8 cellular contexts compared by ENCODE assay signal in genomic region chr11:3423138-3423715, GRCh38. TPM values are rescaled to one million over a fixed set of nuclear protein-coding genes. Genes with fewer than 3 reads are reported as not detected.
DNase-seq lines count a peak whose midpoint lies in the region; ATAC-seq and TF ChIP-seq lines count a peak whose summit lies in the region.
"Not testable (repeated sequence)": the region's sequence is repeated elsewhere in the genome, so short reads cannot be mapped to it uniquely, and the experiment has no call there.

No MANE protein-coding gene starts in this region.

- H3K4me3 ChIP-seq in BLaER1 (peak overlapping the region; percentile 74), GM23338 (peak overlapping the region; percentile 58), hepatocyte (peak overlapping the region; percentile 23), stomach smooth muscle (ENCODE audit: low read length in 2 of 2) (peak overlapping the region; percentile 62 to 75)

- H3K27me3 ChIP-seq in BLaER1; GM23338 (ENCODE audit: insufficient read depth); hepatocyte; stomach smooth muscle (ENCODE audit: control insufficient read depth in 1 of 2, insufficient read depth in 2 of 2, low read length in 2 of 2): not testable (repeated sequence)

- not testable (repeated sequence) for H3K9me3 Mint-ChIP-seq in GM23338; activated CD4-positive, alpha-beta T cell treated with anti-CD3 and anti-CD28 coated beads, Interleukin-2, amount 10 ng/mL, durations not matched to agents 7 days and 5 days; chondrocyte (ENCODE audit: low read depth); natural killer cell

- H3K4me3 Mint-ChIP-seq in GM23338 (peak overlapping the region; percentile 79), chondrocyte (ENCODE audit: unreplicated experiment) (peak overlapping the region; percentile 89), natural killer cell (peak overlapping the region; percentile 95)
- H3K4me3 Mint-ChIP-seq in activated CD4-positive, alpha-beta T cell treated with anti-CD3 and anti-CD28 coated beads, Interleukin-2, amount 10 ng/mL, durations not matched to agents 7 days and 5 days, result peak overlapping the region; percentile 84

- H3K4me2 ChIP-seq in BLaER1 (peak overlapping the region; percentile 67), GM23338 (peak overlapping the region; percentile 85), hepatocyte (peak overlapping the region; percentile 78)

- H2AFZ ChIP-seq in GM23338, hepatocyte: not testable (repeated sequence)

- H4K20me1 ChIP-seq in BLaER1; GM23338 (replicated peaks; ENCODE audit: insufficient read depth); hepatocyte (ENCODE audit: insufficient read depth, poor library complexity, severe bottlenecking): not testable (repeated sequence)

- ATAC-seq in GM23338, natural killer cell: not testable (repeated sequence)

- H3K27me3 Mint-ChIP-seq in GM23338 (ENCODE audit: insufficient read depth, low read depth, poor library complexity), result peaks cover 23% of the 10 kb centered on the region
- H3K27me3 Mint-ChIP-seq in activated CD4-positive, alpha-beta T cell treated with anti-CD3 and anti-CD28 coated beads, Interleukin-2, amount 10 ng/mL, durations not matched to agents 7 days and 5 days; chondrocyte (ENCODE audit: low read depth); natural killer cell (ENCODE audit: low read depth in 2 of 2): not testable (repeated sequence)

- H3K9ac ChIP-seq in BLaER1, result peak overlapping the region; percentile 34; the same call in 1 of the 2 replicates
- peak overlapping the region; percentile 57 to 68 for H3K9ac ChIP-seq in stomach smooth muscle (ENCODE audit: low read length in 2 of 2)

- not testable (repeated sequence) for H3K36me3 Mint-ChIP-seq in GM23338 (ENCODE audit: low read depth); activated CD4-positive, alpha-beta T cell treated with anti-CD3 and anti-CD28 coated beads, Interleukin-2, amount 10 ng/mL, durations not matched to agents 7 days and 5 days (ENCODE audit: low read depth); chondrocyte (ENCODE audit: low read depth); natural killer cell

- under 1% methylated on average over 20 of the region's 45 CpGs for WGBS in hepatocyte (ENCODE audit: low lambda C conversion rate, missing lambda C conversion rate)

- H3K4me1 ChIP-seq in BLaER1 (peaks cover 38% of the 10 kb centered on the region), stomach smooth muscle (ENCODE audit: control insufficient read depth, insufficient read depth, low read length) (peaks cover 12% of the 10 kb centered on the region)
- H3K4me1 ChIP-seq in GM23338 (ENCODE audit: insufficient read depth); hepatocyte (ENCODE audit: insufficient read depth): not testable (repeated sequence)

- not testable (repeated sequence) for H3K36me3 ChIP-seq in BLaER1; GM23338 (ENCODE audit: insufficient read depth); hepatocyte (replicated peaks; ENCODE audit: insufficient read depth, low read depth); stomach smooth muscle (ENCODE audit: control insufficient read depth in 2 of 2, insufficient read depth in 2 of 2, low read length in 2 of 2)

- H3K4me1 Mint-ChIP-seq in GM23338 (peaks cover 22% of the 10 kb centered on the region), chondrocyte (ENCODE audit: low read depth) (peaks cover 13% of the 10 kb centered on the region), natural killer cell (peaks cover 7 to 15% of the 10 kb centered on the region in 2 donors)
- peaks cover 15% of the 10 kb centered on the region for H3K4me1 Mint-ChIP-seq in activated CD4-positive, alpha-beta T cell treated with anti-CD3 and anti-CD28 coated beads, Interleukin-2, amount 10 ng/mL, durations not matched to agents 7 days and 5 days

- CTCF ChIA-PET in activated CD4-positive, alpha-beta T cell treated with anti-CD3 and anti-CD28 coated beads, Interleukin-2, amount 10 ng/mL, durations not matched to agents 7 days and 5 days (lab: Charles Lee), result not testable (repeated sequence)

- not testable (repeated sequence) for H3K27ac Mint-ChIP-seq in GM23338
- peak overlapping the region; percentile 97 for H3K27ac Mint-ChIP-seq in activated CD4-positive, alpha-beta T cell treated with anti-CD3 and anti-CD28 coated beads, Interleukin-2, amount 10 ng/mL, durations not matched to agents 7 days and 5 days
- H3K27ac Mint-ChIP-seq in chondrocyte (ENCODE audit: unreplicated experiment) (peak overlapping the region; percentile 57), natural killer cell (peak overlapping the region; percentile 77 to 90)

- H3K9me3 ChIP-seq in BLaER1; hepatocyte (ENCODE audit: low read depth); stomach smooth muscle (ENCODE audit: control insufficient read depth in 2 of 2, low read length in 2 of 2): not testable (repeated sequence)

- H3K27ac ChIP-seq in BLaER1; GM23338 (ENCODE audit: low read depth); stomach smooth muscle (ENCODE audit: low read length): not testable (repeated sequence)
- peak overlapping the region; percentile 78 for H3K27ac ChIP-seq in hepatocyte

- H3K79me2 ChIP-seq in GM23338 (replicated peaks; ENCODE audit: insufficient read depth); hepatocyte: not testable (repeated sequence)

- TF ChIP-seq CTCF in GM23338 (conservative IDR thresholded peaks at IDR 0.05; ENCODE audit: low read depth in 2 of 2); chondrocyte (IDR thresholded peaks at IDR 0.05); hepatocyte (IDR thresholded peaks at IDR 0.05; ENCODE audit: poor library complexity); natural killer cell (IDR thresholded peaks at IDR 0.05): not testable (repeated sequence)

- H3K9me2 ChIP-seq in GM23338 (ENCODE audit: insufficient read depth); hepatocyte (replicated peaks; ENCODE audit: insufficient read depth): not testable (repeated sequence)

- DNase-seq in GM23338 (ENCODE audit: low spot score) (peak; percentile 18), NCI-H345 (lab: John Stamatoyannopoulos, UW) (peak; percentile 25)
- DNase-seq in activated CD4-positive, alpha-beta T cell treated with anti-CD3 and anti-CD28 coated beads, Interleukin-2, amount 10 ng/mL, durations not matched to agents 7 days and 5 days; chondrocyte (ENCODE audit: low spot score); hepatocyte (ENCODE audit: low spot score); natural killer cell: not testable (repeated sequence)

- not testable (repeated sequence) for H3F3A ChIP-seq in GM23338 (replicated peaks; ENCODE audit: low read depth)

- POLR2A ChIA-PET in activated CD4-positive, alpha-beta T cell treated with anti-CD3 and anti-CD28 coated beads, Interleukin-2, amount 10 ng/mL, durations not matched to agents 7 days and 5 days (lab: Charles Lee), result not testable (repeated sequence)

- intact Hi-C loops in natural killer cell (cut with micrococcal nuclease), result not testable (repeated sequence)

RNA-seq across cellular contexts. Expression of gene ZNF195, which starts 44.3 kb away (rescaled TPM):
- 95.3 and 101 TPM in 2 replicates for total RNA-seq in GM23338 (2014; rRNA removed; shearing (Covaris generic))
- polyA plus RNA-seq in GM23338 (2016; fragmentation: Nextera tagmentation; extraction: Ambion mirVana), result 81.6 and 116 TPM in 2 replicates
- 10 to 100 TPM; 29.7 to 32.5 TPM for total RNA-seq in activated CD4-positive, alpha-beta T cell treated with anti-CD3 and anti-CD28 coated beads, Interleukin-2, amount 10 ng/mL, durations not matched to agents 7 days and 5 days
- 15.3 to 18.1 TPM (median 17.5 TPM) in 3 replicates for total RNA-seq in chondrocyte
- total RNA-seq in hepatocyte, result 33.2 and 44.1 TPM in 2 replicates
- polyA plus RNA-seq in hepatocyte, result 27.5 and 28.2 TPM in 2 replicates
- 10 to 100 TPM; 24.7 to 44.1 (median 25.9) TPM for total RNA-seq in natural killer cell

Comparison
In these comparisons a context has a peak if more than half of its experiments do, and no peak if none do; other contexts are left out.
1. H3K4me3 ChIP-seq: peak in every context shown above with its lines; median percentile 74 in BLaER1; 68 in stomach smooth muscle; 58 in GM23338; 23 in hepatocyte.